8 cellular contexts compared by ENCODE assay signal in genomic region chr12:104458645-104459555, GRCh38. TPM values are rescaled to one million over a fixed set of nuclear protein-coding genes. Genes with fewer than 3 reads are reported as not detected.
A peak's percentile ranks its signal among the peaks of the same experiment; 100 is the strongest.
DNase-seq lines count a peak whose midpoint lies in the region; TF ChIP-seq lines count a peak whose summit lies in the region.

No MANE protein-coding gene starts in this region.

- H3K27me3 Mint-ChIP-seq in activated CD4-positive, alpha-beta memory T cell treated with anti-CD3 and anti-CD28 coated beads, Interleukin-2, amount 10 ng/mL, durations not matched to agents 7 days and 5 days = peaks cover 4% of the 10 kb centered on the region

- peak overlapping the region in 1 of 2 donors; percentile 21 for H3K27ac ChIP-seq in ovary

- no peaks in the 10 kb centered on the region for H3K27me3 ChIP-seq in BE2C
- H3K27me3 ChIP-seq in H7 (ENCODE audit: control insufficient read depth, insufficient read depth, low read length) = peaks cover 20% of the 10 kb centered on the region
- H3K27me3 ChIP-seq in ovary = no peaks in the 10 kb centered on the region

- peak overlapping the region; percentile 90 for H3K27ac Mint-ChIP-seq in activated CD4-positive, alpha-beta memory T cell treated with anti-CD3 and anti-CD28 coated beads, Interleukin-2, amount 10 ng/mL, durations not matched to agents 7 days and 5 days

- CTCF ChIA-PET in activated CD4-positive, alpha-beta memory T cell treated with anti-CD3 and anti-CD28 coated beads, Interleukin-2, amount 10 ng/mL, durations not matched to agents 7 days and 5 days (lab: Charles Lee) = interaction anchor here (1.0 to 5.0 kb wide), 11 partner anchors 9 to 146 kb away, joined by 3 to 30 read pairs (median 5); no protein-coding TSS in a partner anchor

- TF ChIP-seq EP300 in ovary (IDR thresholded peaks at IDR 0.05) = no peak

- H3K4me1 ChIP-seq in BE2C (peaks cover 10% of the 10 kb centered on the region), ovary (ENCODE audit: insufficient read depth) (no peaks in the 10 kb centered on the region)

- H3K36me3 ChIP-seq in BE2C = no peaks in the 10 kb centered on the region
- no peaks in the 10 kb centered on the region for H3K36me3 ChIP-seq in H7 (replicated peaks; ENCODE audit: control insufficient read depth, insufficient read depth, low read length)
- no peaks in the 10 kb centered on the region for H3K36me3 ChIP-seq in ovary

- intact Hi-C loops in ovary (cut with DNase I) = loop anchor here in 1 of 4 donors (10.0 kb wide), 1 partner anchor 406 kb away; no protein-coding TSS in a partner anchor

- H3K4me3 Mint-ChIP-seq in activated CD4-positive, alpha-beta memory T cell treated with anti-CD3 and anti-CD28 coated beads, Interleukin-2, amount 10 ng/mL, durations not matched to agents 7 days and 5 days = peak overlapping the region; percentile 99

- peaks cover 49% of the 10 kb centered on the region for H3K4me1 Mint-ChIP-seq in activated CD4-positive, alpha-beta memory T cell treated with anti-CD3 and anti-CD28 coated beads, Interleukin-2, amount 10 ng/mL, durations not matched to agents 7 days and 5 days

- 0 out of 2 replicates have a peak, but pooled peaks have one; percentile 8 for TF ChIP-seq CTCF in BE2C (IDR thresholded peaks at IDR 0.05; ENCODE audit: low read depth, low read length)
- TF ChIP-seq CTCF in fibroblast of pulmonary artery (IDR thresholded peaks at IDR 0.05; ENCODE audit: low read length, missing control alignments) = no peak
- no peak for TF ChIP-seq CTCF in ovary (IDR thresholded peaks at IDR 0.05)

- no peak for TF ChIP-seq POLR2A in ovary (IDR thresholded peaks at IDR 0.05)

- peak overlapping the region; percentile 91 for H3K4me3 ChIP-seq in BE2C (ENCODE audit: low read depth, low read length)
- H3K4me3 ChIP-seq in H7 (ENCODE audit: insufficient read depth, low read depth, low read length) = peak overlapping the region; percentile 79
- peak overlapping the region; percentile 69 for H3K4me3 ChIP-seq in fibroblast of pulmonary artery (replicated peaks; ENCODE audit: low read depth, low read length)
- H3K4me3 ChIP-seq in ovary = peak overlapping the region; percentile 72

- WGBS in ovary, 3 donors = 28 to 34% (median 31%) methylated on average over 30 of the region's 30 CpGs

- no peaks in the 10 kb centered on the region for H3K9me3 Mint-ChIP-seq in activated CD4-positive, alpha-beta memory T cell treated with anti-CD3 and anti-CD28 coated beads, Interleukin-2, amount 10 ng/mL, durations not matched to agents 7 days and 5 days

- no peaks in the 10 kb centered on the region for H3K9me3 ChIP-seq in BE2C
- H3K9me3 ChIP-seq in ovary = no peaks in the 10 kb centered on the region

- POLR2A ChIA-PET in activated CD4-positive, alpha-beta memory T cell treated with anti-CD3 and anti-CD28 coated beads, Interleukin-2, amount 10 ng/mL, durations not matched to agents 7 days and 5 days (lab: Charles Lee) = interaction anchor here (0.7 to 7.3 kb wide), 23 partner anchors 8 to 534 kb away, joined by 3 to 106 read pairs (median 7); partner anchors contain the start of gene NFYB

- peaks cover 45% of the 10 kb centered on the region for H3K36me3 Mint-ChIP-seq in activated CD4-positive, alpha-beta memory T cell treated with anti-CD3 and anti-CD28 coated beads, Interleukin-2, amount 10 ng/mL, durations not matched to agents 7 days and 5 days (ENCODE audit: low read depth)

- peak; percentile 18 for DNase-seq in BE2C
- peak; percentile 54 for DNase-seq in H7
- peak; percentile 44 for DNase-seq in activated CD4-positive, alpha-beta memory T cell treated with anti-CD3 and anti-CD28 coated beads, Interleukin-2, amount 10 ng/mL, durations not matched to agents 7 days and 5 days
- peak; percentile 38 for DNase-seq in fibroblast of pulmonary artery (ENCODE audit: low read depth)
- DNase-seq in ovary = peak in 1 of 5 donors; percentile 44
- no peak for DNase-seq in MV-4-11 (lab: John Stamatoyannopoulos, UW)
- no peak for DNase-seq in effector CD4-positive, alpha-beta T cell
- no peak for DNase-seq in NCI-H187 treated with DMSO at 0.1 percent for 48 hours (lab: John Stamatoyannopoulos, UW)

RNA-seq across cellular contexts. Expression of gene CHST11, which starts 2.2 kb away (rescaled TPM):
- 38.2 TPM for polyA plus RNA-seq in BE2C (2012; ENCODE audit: insufficient read depth, insufficient read length, low read depth)
- total RNA-seq in H7 (2014; rRNA removed; shearing (Covaris generic)) = 14.5 and 14.8 TPM in 2 replicates
- 100 to 1,000 TPM; 124 to 125 TPM for total RNA-seq in activated CD4-positive, alpha-beta memory T cell treated with anti-CD3 and anti-CD28 coated beads, Interleukin-2, amount 10 ng/mL, durations not matched to agents 7 days and 5 days
- 10 to 100 TPM in 5 of 7 donors, 1 to 10 TPM in 2; 4.2 to 39.9 (median 20.1) TPM for total RNA-seq in ovary
- polyA plus RNA-seq in ovary = 10 to 100 TPM in 1 of 2 donors, 1 to 10 TPM in 1; 4.0 to 23.7 TPM

Comparison
In these comparisons a context has a peak if more than half of its experiments do, and no peak if none do; other contexts are left out.
1. DNase-seq: peak in BE2C (single experiment), H7 (single experiment), activated CD4-positive, alpha-beta memory T cell treated with anti-CD3 and anti-CD28 coated beads, Interleukin-2, amount 10 ng/mL, durations not matched to agents 7 days and 5 days (single experiment) and fibroblast of pulmonary artery (single experiment); none in MV-4-11 (single experiment), effector CD4-positive, alpha-beta T cell (single experiment) and NCI-H187 treated with DMSO at 0.1 percent for 48 hours (single experiment).
2. Peak in every context shown above with its lines, with median percentiles within 50 percentile points of each other: H3K4me3 ChIP-seq.